In the genomic region with DNA sequence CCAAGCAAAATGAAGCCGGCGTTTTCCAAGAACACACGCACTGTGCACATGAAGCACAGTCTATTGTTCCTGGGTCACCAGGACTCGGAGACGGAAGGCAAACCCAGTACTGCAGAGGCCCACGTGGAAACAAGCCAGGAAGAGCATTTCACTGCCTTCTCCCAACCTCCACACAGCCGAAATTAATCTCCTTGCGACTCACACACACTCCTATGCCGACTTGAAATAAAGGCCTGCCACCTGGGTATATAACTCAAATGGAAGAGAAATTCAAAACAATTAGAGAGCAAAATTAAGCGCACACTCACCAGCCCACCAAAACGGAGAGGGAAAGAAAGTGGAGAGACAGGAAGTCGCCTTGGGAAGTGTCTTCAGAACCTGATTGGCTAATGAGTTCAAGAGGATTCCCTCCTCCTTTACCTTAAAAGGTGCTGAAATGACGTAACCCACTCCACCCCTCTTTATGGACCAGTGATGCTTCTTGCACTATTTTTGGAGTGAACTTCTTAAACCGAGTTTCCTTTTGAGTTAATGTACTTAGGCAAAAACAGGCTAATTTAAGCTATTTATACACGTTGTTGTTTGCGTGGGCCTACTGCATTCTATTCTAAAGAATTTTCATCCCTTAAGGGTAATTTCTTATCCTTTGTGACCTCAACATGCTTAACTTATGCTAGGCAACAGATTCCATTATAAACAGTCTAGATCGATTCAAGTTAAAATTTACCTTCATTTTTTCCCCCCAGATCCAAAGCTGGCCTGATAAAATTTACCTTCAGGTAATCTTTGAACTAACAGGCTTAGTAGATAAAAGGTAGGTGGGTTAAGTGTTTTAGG, we compare ENCODE assay signal across 8 cellular contexts. TPM values are rescaled to one million over a fixed set of nuclear protein-coding genes. Genes with fewer than 3 reads are reported as not detected.
DNase-seq lines count a peak whose midpoint lies in the region; ATAC-seq, FAIRE-seq and TF ChIP-seq lines count a peak whose summit lies in the region.

A gene with protein sequence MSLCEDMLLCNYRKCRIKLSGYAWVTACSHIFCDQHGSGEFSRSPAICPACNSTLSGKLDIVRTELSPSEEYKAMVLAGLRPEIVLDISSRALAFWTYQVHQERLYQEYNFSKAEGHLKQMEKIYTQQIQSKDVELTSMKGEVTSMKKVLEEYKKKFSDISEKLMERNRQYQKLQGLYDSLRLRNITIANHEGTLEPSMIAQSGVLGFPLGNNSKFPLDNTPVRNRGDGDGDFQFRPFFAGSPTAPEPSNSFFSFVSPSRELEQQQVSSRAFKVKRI (minus strand): TSS at position 334 of the 837 bp plus-strand sequence. CDS start 16,756 bp downstream, outside the sequence.

- POLR2A ChIA-PET in RWPE1 (lab: Yijun Ruan, JAX; ENCODE audit: low non-redundant PET): interaction anchor here (2.1 kb wide), 1 partner anchor 10 kb away, joined by 8 read pairs; a partner anchor contains a TSS

- peaks cover 12% of the 10 kb centered on the region for H3K36me3 Mint-ChIP-seq in activated naive CD4-positive, alpha-beta T cell treated with anti-CD3 and anti-CD28 coated beads for 36 hours (ENCODE audit: low read depth)
- peaks cover 16% of the 10 kb centered on the region for H3K36me3 Mint-ChIP-seq in nephron progenitor cell (ENCODE audit: low read depth)

- peak within 1 kb of the TSS; percentile 92 for H3K27ac Mint-ChIP-seq in activated naive CD4-positive, alpha-beta T cell treated with anti-CD3 and anti-CD28 coated beads for 36 hours
- H3K27ac Mint-ChIP-seq in nephron progenitor cell: peak within 1 kb of the TSS; percentile 98

- H3K4me1 Mint-ChIP-seq in activated naive CD4-positive, alpha-beta T cell treated with anti-CD3 and anti-CD28 coated beads for 36 hours (ENCODE audit: low read depth): peaks cover 36% of the 10 kb centered on the region
- peaks cover 30% of the 10 kb centered on the region for H3K4me1 Mint-ChIP-seq in nephron progenitor cell

- H3K27ac ChIP-seq in RWPE1: peak within 1 kb of the TSS; percentile 81
- H3K27ac ChIP-seq in foreskin keratinocyte: peak within 1 kb of the TSS; percentile 52
- H3K27ac ChIP-seq in tibial artery: peak within 1 kb of the TSS; percentile 82 to 86

- no peaks in the 10 kb centered on the region for H3K27me3 Mint-ChIP-seq in activated naive CD4-positive, alpha-beta T cell treated with anti-CD3 and anti-CD28 coated beads for 36 hours (ENCODE audit: low read depth)
- peaks cover 6% of the 10 kb centered on the region for H3K27me3 Mint-ChIP-seq in nephron progenitor cell (ENCODE audit: low read depth, poor library complexity)

- peak; percentile 98 for ATAC-seq in foreskin keratinocyte

- H3K4me3 ChIP-seq in tibial artery: peak within 1 kb of the TSS; percentile 64 to 66

- no peaks in the 10 kb centered on the region for H3K9me3 Mint-ChIP-seq in activated naive CD4-positive, alpha-beta T cell treated with anti-CD3 and anti-CD28 coated beads for 36 hours
- H3K9me3 Mint-ChIP-seq in nephron progenitor cell: no peaks in the 10 kb centered on the region

- DNase-seq in GM04503 (ENCODE audit: low read depth) (peak; percentile 60), H54 (ENCODE audit: insufficient read length, low spot score) (peak; percentile 5), LHCN-M2 (ENCODE audit: low read depth) (peak; percentile 87), RWPE1 (ENCODE audit: low spot score) (peak; percentile 98), foreskin keratinocyte (peak; percentile 78 to 90), nephron progenitor cell (peak; percentile 38), tibial artery (peak; percentile 61 to 80)
- peak; percentile 71 for DNase-seq in activated naive CD4-positive, alpha-beta T cell treated with anti-CD3 and anti-CD28 coated beads for 36 hours

- H3K4me3 Mint-ChIP-seq in activated naive CD4-positive, alpha-beta T cell treated with anti-CD3 and anti-CD28 coated beads for 36 hours: peak within 1 kb of the TSS; percentile 90
- peak within 1 kb of the TSS; percentile 97 for H3K4me3 Mint-ChIP-seq in nephron progenitor cell

- H3K4me1 ChIP-seq in foreskin keratinocyte: peaks cover 13% of the 10 kb centered on the region
- H3K4me1 ChIP-seq in tibial artery: peaks cover 0 to 44% (median 12%) of the 10 kb centered on the region in 4 donors

- TF ChIP-seq CTCF in RWPE1 (conservative IDR thresholded peaks at IDR 0.05; ENCODE audit: low read depth) (no peak), foreskin keratinocyte (conservative IDR thresholded peaks at IDR 0.05) (no peak), nephron progenitor cell (IDR thresholded peaks at IDR 0.05) (no peak), tibial artery (IDR thresholded peaks at IDR 0.05) (no peak)

- no peak for FAIRE-seq in H54 (lab: Jason Lieb, UNC)

- H3K27me3 ChIP-seq in foreskin keratinocyte (no peaks in the 10 kb centered on the region), tibial artery (no peaks in the 10 kb centered on the region)

- intact Hi-C loops in activated naive CD4-positive, alpha-beta T cell treated with anti-CD3 and anti-CD28 coated beads for 36 hours (cut with micrococcal nuclease): loop anchor here (1.0 to 5.0 kb wide), 8 partner anchors 10 to 638 kb away; a partner anchor contains a TSS
- intact Hi-C loops in tibial artery (cut with DNase I; ENCODE audit: low total_unique reads): no loop called here

- H3K36me3 ChIP-seq in tibial artery: peaks cover 0 to 10% (median 9%) of the 10 kb centered on the region in 3 donors

- H3K9me3 ChIP-seq in tibial artery: no peaks in the 10 kb centered on the region

- no peak for TF ChIP-seq POLR2A in H54 (IDR thresholded peaks at IDR 0.05; ENCODE audit: low read depth, low read length)

- CTCF ChIA-PET in RWPE1 (lab: Yijun Ruan, JAX): interaction anchor here (1.0 kb wide), 1 partner anchor 9 kb away, joined by 7 read pairs; no protein-coding TSS in a partner anchor
- CTCF ChIA-PET in activated naive CD4-positive, alpha-beta T cell treated with anti-CD3 and anti-CD28 coated beads for 36 hours (lab: Charles Lee): interaction anchor here (0.9 to 2.7 kb wide), 8 partner anchors 8 to 364 kb away, joined by 3 to 24 read pairs (median 4); a partner anchor contains a TSS

RNA-seq across cellular contexts. Expression of the gene that starts here (rescaled TPM):
- total RNA-seq in LHCN-M2 (2014; rRNA removed) (39.3 and 39.5 TPM in 2 replicates), foreskin keratinocyte (51.2 and 54.3 TPM in 2 replicates)
- polyA plus RNA-seq in LHCN-M2 (2012): 22.5 TPM
- total RNA-seq in activated naive CD4-positive, alpha-beta T cell treated with anti-CD3 and anti-CD28 coated beads for 36 hours: 10 to 100 TPM; 93.4 to 98.6 TPM
- 47.8 and 58.2 TPM in 2 replicates for polyA plus RNA-seq in foreskin keratinocyte

Comparison
In these comparisons a context has a peak if more than half of its experiments do, and no peak if none do; other contexts are left out.
1. Peak in every context shown above with its lines: DNase-seq, ATAC-seq, H3K4me3 ChIP-seq and H3K27ac ChIP-seq.
2. DNase-seq: peak in every context shown above with its lines; median percentile 98 in RWPE1; 87 in LHCN-M2; 84 in foreskin keratinocyte; 71 in activated naive CD4-positive, alpha-beta T cell treated with anti-CD3 and anti-CD28 coated beads for 36 hours; 70 in tibial artery; 60 in GM04503; 38 in nephron progenitor cell; 5 in H54.